In the genomic region with DNA sequence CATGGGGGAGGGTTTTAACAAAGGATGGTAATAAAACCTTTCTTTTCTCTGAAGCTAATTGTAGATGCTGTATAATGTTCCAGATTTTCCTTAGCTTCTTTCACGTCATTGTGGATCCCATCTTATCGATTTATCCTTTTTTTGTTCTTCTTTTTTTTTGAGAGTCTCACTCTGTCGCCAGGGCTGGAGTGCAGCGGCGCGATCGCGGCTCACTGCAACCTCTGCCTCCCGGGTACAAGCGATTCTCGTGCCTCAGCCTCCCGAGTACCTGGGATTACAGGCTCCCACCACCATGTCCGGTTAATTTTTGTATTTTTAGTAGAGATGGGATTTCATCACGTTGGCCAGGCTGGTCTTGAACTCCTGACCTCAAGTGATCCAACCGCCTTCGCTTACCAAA, we compare ENCODE assay signal across 8 cellular contexts. TPM values are rescaled to one million over a fixed set of nuclear protein-coding genes. Genes with fewer than 3 reads are reported as not detected.
A peak's percentile ranks its signal among the peaks of the same experiment; 100 is the strongest.
DNase-seq lines count a peak whose midpoint lies in the region; ATAC-seq, FAIRE-seq and TF ChIP-seq lines count a peak whose summit lies in the region.
"Not testable (repeated sequence)": the region's sequence is repeated elsewhere in the genome, so short reads cannot be mapped to it uniquely, and the experiment has no call there.

No MANE protein-coding gene starts in this region.

- H3K79me1 ChIP-seq in H9 (ENCODE audit: insufficient read depth, low read depth, low read length, poor library complexity, severe bottlenecking), result not testable (repeated sequence)

- not testable (repeated sequence) for H3K56ac ChIP-seq in H9 (ENCODE audit: insufficient read length, low read depth, low read length)

- H3K9me3 Mint-ChIP-seq in H9; activated B cell treated with CpG ODN at 0.5 μM for 24 hours; activated T-helper 17 cell treated with anti-CD3 and anti-CD28 coated beads, Interleukin-2, amount 50 U/mL, for 72 hours; MCF 10A (ENCODE audit: unreplicated experiment); immature natural killer cell; neural crest cell; stimulated activated effector memory CD8-positive, alpha-beta T cell treated with anti-CD3 and anti-CD28 coated beads, Interleukin-12 subunit alpha, Interleukin-12 subunit beta, amount 100 ng/mL, for 72 hours: not testable (repeated sequence)

- H3K4me3 Mint-ChIP-seq in H9 (peak overlapping the region; percentile 10 to 59; a peak in 3 of 5 replicates), immature natural killer cell (peak overlapping the region in 2 of 5 donors; percentile 27 to 55), neural crest cell (peak overlapping the region; percentile 68)
- H3K4me3 Mint-ChIP-seq in activated B cell treated with CpG ODN at 0.5 μM for 24 hours; MCF 10A (ENCODE audit: unreplicated experiment): not testable (repeated sequence)
- H3K4me3 Mint-ChIP-seq in activated T-helper 17 cell treated with anti-CD3 and anti-CD28 coated beads, Interleukin-2, amount 50 U/mL, for 72 hours, result peak overlapping the region; percentile 95
- H3K4me3 Mint-ChIP-seq in stimulated activated effector memory CD8-positive, alpha-beta T cell treated with anti-CD3 and anti-CD28 coated beads, Interleukin-12 subunit alpha, Interleukin-12 subunit beta, amount 100 ng/mL, for 72 hours, result peak overlapping the region; percentile 96

- H3K4me1 ChIP-seq in A549, result peaks cover 13% of the 10 kb centered on the region
- H3K4me1 ChIP-seq in H9 (ENCODE audit: insufficient read depth, low read length), result not testable (repeated sequence)

- H3K79me2 ChIP-seq in H9 (ENCODE audit: insufficient read depth, low read length), result peaks cover 19% of the 10 kb centered on the region

- intact Hi-C loops in activated B cell treated with CpG ODN at 0.5 μM for 24 hours (cut with micrococcal nuclease), result loop anchor here (2.0 to 10.0 kb wide), 4 partner anchors 18 to 824 kb away; partner anchors contain the start of gene KLHL14
- intact Hi-C loops in MCF 10A (cut with micrococcal nuclease), result loop anchor here (5.0 kb wide), 1 partner anchor 831 kb away; no protein-coding TSS in a partner anchor

- H3K4me2 ChIP-seq in A549, result peak overlapping the region; percentile 83
- not testable (repeated sequence) for H3K4me2 ChIP-seq in H9 (ENCODE audit: insufficient read depth, insufficient read length, low read length)

- H3T11ph ChIP-seq in H9 (ENCODE audit: low read length), result not testable (repeated sequence)

- 92% methylated on average over 16 of the region's 16 CpGs for WGBS in A549 (ENCODE audit: missing lambda C conversion rate)
- no CpG with 5 or more reads among the region's 16 CpGs for WGBS in H9 (ENCODE audit: extremely low coverage, insufficient read length, low lambda C conversion rate)

- DNase-seq in A549 (ENCODE audit: low read depth in 1 of 2, low spot score in 1 of 2); H9; activated B cell treated with CpG ODN at 0.5 μM for 24 hours; MCF 10A (ENCODE audit: unreplicated experiment); immature natural killer cell; neural crest cell (ENCODE audit: low read depth, low spot score); stimulated activated effector memory CD8-positive, alpha-beta T cell treated with anti-CD3 and anti-CD28 coated beads, Interleukin-12 subunit alpha, Interleukin-12 subunit beta, amount 100 ng/mL, for 72 hours (ENCODE audit: low spot score in 2 of 2): not testable (repeated sequence)

- POLR2A ChIA-PET in A549 (lab: Yijun Ruan, JAX) (interaction anchor here (1.6 kb wide), 1 partner anchor 19 kb away, joined by 5 read pairs; no protein-coding TSS in a partner anchor), activated B cell treated with CpG ODN at 0.5 μM for 24 hours (lab: Charles Lee) (interaction anchor here (1.0 to 4.3 kb wide), 4 partner anchors 11 to 633 kb away, joined by 4 to 110 read pairs (median 46); partner anchors contain the start of genes RNF125 and TRAPPC8), MCF 10A (lab: Yijun Ruan, JAX) (interaction anchor here (1.8 to 4.6 kb wide), 3 partner anchors 9 to 148 kb away, joined by 5 to 84 read pairs (median 47); partner anchors contain the start of genes RNF125 and TRAPPC8)

- peaks cover 14 to 25% (median 24%) of the 10 kb centered on the region in 3 experiments for H3K36me3 Mint-ChIP-seq in H9 (ENCODE audit: insufficient read depth in 1 of 3, low read depth in 3 of 3)
- peaks cover 31% of the 10 kb centered on the region for H3K36me3 Mint-ChIP-seq in activated B cell treated with CpG ODN at 0.5 μM for 24 hours (ENCODE audit: low read depth)
- H3K36me3 Mint-ChIP-seq in activated T-helper 17 cell treated with anti-CD3 and anti-CD28 coated beads, Interleukin-2, amount 50 U/mL, for 72 hours (ENCODE audit: low read depth), result peaks cover 36% of the 10 kb centered on the region
- peaks cover 14% of the 10 kb centered on the region for H3K36me3 Mint-ChIP-seq in MCF 10A (ENCODE audit: insufficient read depth, unreplicated experiment)
- peaks cover 5 to 10% (median 8%) of the 10 kb centered on the region in 3 donors for H3K36me3 Mint-ChIP-seq in immature natural killer cell
- H3K36me3 Mint-ChIP-seq in neural crest cell (ENCODE audit: low read depth), result not testable (repeated sequence)
- H3K36me3 Mint-ChIP-seq in stimulated activated effector memory CD8-positive, alpha-beta T cell treated with anti-CD3 and anti-CD28 coated beads, Interleukin-12 subunit alpha, Interleukin-12 subunit beta, amount 100 ng/mL, for 72 hours, result peaks cover 45% of the 10 kb centered on the region

- not testable (repeated sequence) for H3K9ac ChIP-seq in H9 (ENCODE audit: extremely low read depth, insufficient read length, low read length)

- not testable (repeated sequence) for H3K23ac ChIP-seq in H9 (ENCODE audit: insufficient read length, low read depth, low read length)

- not testable (repeated sequence) for H3K9me3 ChIP-seq in A549; H9 (ENCODE audit: control insufficient read depth, low read depth, low read length)

- not testable (repeated sequence) for H2AK5ac ChIP-seq in H9 (ENCODE audit: insufficient read length, low read length)

- H2BK5ac ChIP-seq in H9 (ENCODE audit: insufficient read length, low read length), result not testable (repeated sequence)

- H3K18ac ChIP-seq in H9 (ENCODE audit: insufficient read length, low read depth, low read length), result not testable (repeated sequence)

- H3K4me3 ChIP-seq in A549, result not testable (repeated sequence)

- H2BK15ac ChIP-seq in H9 (ENCODE audit: low read depth, low read length), result not testable (repeated sequence)

- H3K4ac ChIP-seq in H9 (ENCODE audit: low read depth, low read length), result not testable (repeated sequence)

- H3K4me1 Mint-ChIP-seq in H9, result peaks cover 21 to 25% of the 10 kb centered on the region in 2 experiments
- H3K4me1 Mint-ChIP-seq in activated B cell treated with CpG ODN at 0.5 μM for 24 hours, result peaks cover 34% of the 10 kb centered on the region
- H3K4me1 Mint-ChIP-seq in activated T-helper 17 cell treated with anti-CD3 and anti-CD28 coated beads, Interleukin-2, amount 50 U/mL, for 72 hours, result peaks cover 24% of the 10 kb centered on the region
- H3K4me1 Mint-ChIP-seq in MCF 10A (ENCODE audit: insufficient read depth, unreplicated experiment), result peaks cover 16% of the 10 kb centered on the region
- peaks cover 42 to 57% of the 10 kb centered on the region in 2 donors for H3K4me1 Mint-ChIP-seq in immature natural killer cell
- H3K4me1 Mint-ChIP-seq in neural crest cell, result peaks cover 30% of the 10 kb centered on the region
- H3K4me1 Mint-ChIP-seq in stimulated activated effector memory CD8-positive, alpha-beta T cell treated with anti-CD3 and anti-CD28 coated beads, Interleukin-12 subunit alpha, Interleukin-12 subunit beta, amount 100 ng/mL, for 72 hours, result peaks cover 42% of the 10 kb centered on the region

- FAIRE-seq in A549 (lab: Jason Lieb, UNC), result not testable (repeated sequence)

- not testable (repeated sequence) for H4K20me1 ChIP-seq in H9 (ENCODE audit: control insufficient read depth, insufficient read depth, insufficient read length)

- H3K23me2 ChIP-seq in H9 (ENCODE audit: insufficient read length, low read depth, low read length, poor library complexity, severe bottlenecking), result not testable (repeated sequence)

- BruUV-seq in MCF 10A (replicated peaks; lab: Mats Ljungman, UMichigan), result not testable (repeated sequence)

- not testable (repeated sequence) for H3K27me3 ChIP-seq in H9 (ENCODE audit: insufficient read depth, low read length)

- not testable (repeated sequence) for H2BK12ac ChIP-seq in H9 (ENCODE audit: insufficient read length, low read depth, low read length)

- H4K91ac ChIP-seq in H9 (ENCODE audit: insufficient read length, low read depth, low read length), result not testable (repeated sequence)

- TF ChIP-seq EP300 in A549 (IDR thresholded peaks at IDR 0.05), result not testable (repeated sequence)

- not testable (repeated sequence) for H3K27ac ChIP-seq in A549; H9 (ENCODE audit: insufficient read length, low read depth, low read length)

- not testable (repeated sequence) for ATAC-seq in A549; activated B cell treated with CpG ODN at 0.5 μM for 24 hours (ENCODE audit: low read depth); activated T-helper 17 cell treated with anti-CD3 and anti-CD28 coated beads, Interleukin-2, amount 50 U/mL, for 72 hours (replicated peaks); stimulated activated effector memory CD8-positive, alpha-beta T cell treated with anti-CD3 and anti-CD28 coated beads, Interleukin-12 subunit alpha, Interleukin-12 subunit beta, amount 100 ng/mL, for 72 hours

- not testable (repeated sequence) for H2BK120ac ChIP-seq in H9 (ENCODE audit: low read depth, low read length, poor library complexity, severe bottlenecking)

- CTCF ChIA-PET in A549 (lab: Yijun Ruan, JAX), result not testable (repeated sequence)
- CTCF ChIA-PET in activated B cell treated with CpG ODN at 0.5 μM for 24 hours (lab: Charles Lee), result interaction anchor here (2.2 kb wide), 1 partner anchor 18 kb away, joined by 7 read pairs; no protein-coding TSS in a partner anchor
- CTCF ChIA-PET in MCF 10A (lab: Yijun Ruan, JAX), result interaction anchor here (0.6 kb wide), 2 partner anchors 67 to 888 kb away, joined by 3 to 4 read pairs; no protein-coding TSS in a partner anchor

- not testable (repeated sequence) for TF ChIP-seq RAD21 in A549 (conservative IDR thresholded peaks at IDR 0.05 in 1 of 2, IDR thresholded peaks at IDR 0.05 in 1 of 2)

- not testable (repeated sequence) for TF ChIP-seq CTCF in A549 (IDR thresholded peaks at IDR 0.05); H9 (conservative IDR thresholded peaks at IDR 0.05); activated B cell treated with CpG ODN at 0.5 μM for 24 hours (IDR thresholded peaks at IDR 0.05); MCF 10A (IDR thresholded peaks at IDR 0.05; ENCODE audit: unreplicated experiment); neural crest cell (conservative IDR thresholded peaks at IDR 0.05)

- not testable (repeated sequence) for H3K27me3 Mint-ChIP-seq in H9 (ENCODE audit: low read depth); activated B cell treated with CpG ODN at 0.5 μM for 24 hours; activated T-helper 17 cell treated with anti-CD3 and anti-CD28 coated beads, Interleukin-2, amount 50 U/mL, for 72 hours; MCF 10A (ENCODE audit: insufficient read depth, unreplicated experiment); neural crest cell (ENCODE audit: low read depth)
- peaks cover 15 to 38% (median 36%) of the 10 kb centered on the region in 3 donors for H3K27me3 Mint-ChIP-seq in immature natural killer cell (ENCODE audit: low read depth in 3 of 3)

- not testable (repeated sequence) for H4K8ac ChIP-seq in H9 (replicated peaks; ENCODE audit: insufficient read length, low read depth, low read length)

- H2AFZ ChIP-seq in H9 (ENCODE audit: low read length), result not testable (repeated sequence)

- H3K14ac ChIP-seq in H9 (ENCODE audit: insufficient read depth, low read length), result not testable (repeated sequence)

- not testable (repeated sequence) for H4K5ac ChIP-seq in H9 (ENCODE audit: insufficient read length, low read depth, low read length)

- not testable (repeated sequence) for H2BK20ac ChIP-seq in H9 (ENCODE audit: low read depth, low read length, poor library complexity, severe bottlenecking)

- not testable (repeated sequence) for H3K27ac Mint-ChIP-seq in H9; activated T-helper 17 cell treated with anti-CD3 and anti-CD28 coated beads, Interleukin-2, amount 50 U/mL, for 72 hours; neural crest cell (ENCODE audit: unreplicated experiment); stimulated activated effector memory CD8-positive, alpha-beta T cell treated with anti-CD3 and anti-CD28 coated beads, Interleukin-12 subunit alpha, Interleukin-12 subunit beta, amount 100 ng/mL, for 72 hours
- H3K27ac Mint-ChIP-seq in activated B cell treated with CpG ODN at 0.5 μM for 24 hours (peak overlapping the region; percentile 41), MCF 10A (ENCODE audit: low read depth, unreplicated experiment) (peak overlapping the region; percentile 97), immature natural killer cell (peak overlapping the region; percentile 57 to 87 (median 74))

- not testable (repeated sequence) for TF ChIP-seq POLR2A in A549 (IDR thresholded peaks at IDR 0.05; ENCODE audit: low read length)

RNA-seq across cellular contexts. Expression of gene RNF138, which starts 0.8 kb away (rescaled TPM):
- 11.6 and 17.4 TPM in 2 replicates for polyA plus RNA-seq in A549 (2011; rRNA removed)
- 22.5 and 23.1 TPM in 2 replicates for polyA plus RNA-seq in A549 (2012; cell fraction: cytosol; rRNA removed)
- polyA plus RNA-seq in A549 (2012; cell fraction: nucleus; rRNA removed), result 19.3 and 22.8 TPM in 2 replicates
- polyA plus RNA-seq in A549 (2017; fragmentation: RNase III; extraction: RNeasy Plus Mini Kit Qiagen cat#74134 plus additional on column Dnase treatment), result 18.3 to 24.9 TPM (median 18.6 TPM) in 3 replicates
- 13.1 and 15.2 TPM in 2 replicates for polyA minus RNA-seq in A549 (2011; rRNA and poly(A)+ RNA removed)
- 73.5 and 80.9 TPM in 2 replicates for total RNA-seq in H9 (2021)
- 55.2 and 66.4 TPM in 2 replicates for total RNA-seq in activated B cell treated with CpG ODN at 0.5 μM for 24 hours
- 10 to 100 TPM; 43.3 to 51.2 TPM for total RNA-seq in activated T-helper 17 cell treated with anti-CD3 and anti-CD28 coated beads, Interleukin-2, amount 50 U/mL, for 72 hours
- 42.3 and 64.5 TPM in 2 replicates for total RNA-seq in MCF 10A (2022)
- 10 to 100 TPM; 33.3 to 42.8 (median 38.2) TPM for polyA plus RNA-seq in immature natural killer cell
- total RNA-seq in neural crest cell, result 49.9 and 51.6 TPM in 2 replicates
